19 cellular contexts compared by ENCODE assay signal in genomic region chrX:153769865-153770605, GRCh38. TPM values are rescaled to one million over a fixed set of nuclear protein-coding genes. Genes with fewer than 3 reads are reported as not detected.
DNase-seq lines count a peak whose midpoint lies in the region; ATAC-seq and TF ChIP-seq lines count a peak whose summit lies in the region.
"Had no signal": no experiment of that assay in that cellular context is flagged by ENCODE, and none has a peak within 500 bp of the region (broad histone marks: within the 10 kb centered on the region; RNA-seq: fewer than 3 reads in every experiment).

No MANE protein-coding gene starts in this region.

- intact Hi-C loops in dorsolateral prefrontal cortex (cut with DNase I) = no loop called here
- intact Hi-C loops in spleen (cut with DNase I; ENCODE audit: low total_unique reads) = no loop called here
- intact Hi-C loops in stomach (cut with DNase I; ENCODE audit: low total_unique reads) = no loop called here

- H3K27me3 ChIP-seq in H7 (ENCODE audit: control insufficient read depth, insufficient read depth, low read length) (no peaks in the 10 kb centered on the region), dorsolateral prefrontal cortex (peaks cover 0 to 87% (median 0%) of the 10 kb centered on the region in 45 donors), spleen (replicated peaks in 1 of 7) (peaks cover 0 to 6% (median 0%) of the 10 kb centered on the region in 7 donors), stomach (no peaks in the 10 kb centered on the region)
- H3K27me3 ChIP-seq: right atrium auricular region had no signal

- no peak for TF ChIP-seq EP300 in stomach (IDR thresholded peaks at IDR 0.05)

- no peaks in the 10 kb centered on the region for H3K27me3 Mint-ChIP-seq in activated CD8-positive, alpha-beta memory T cell treated with anti-CD3 and anti-CD28 coated beads, Interleukin-2, amount 10 ng/mL, durations not matched to agents 7 days and 5 days
- H3K27me3 Mint-ChIP-seq: activated naive CD8-positive, alpha-beta T cell treated with anti-CD3 and anti-CD28 coated beads, Interleukin-2, amount 10 ng/mL, durations not matched to agents 7 days and 5 days had no signal

- no peak for ATAC-seq in activated CD8-positive, alpha-beta memory T cell treated with anti-CD3 and anti-CD28 coated beads, Interleukin-2, amount 10 ng/mL, durations not matched to agents 7 days and 5 days
- ATAC-seq in GM21737 (IDR thresholded peaks at IDR 0.05; ENCODE audit: unreplicated experiment) = no peak
- ATAC-seq: activated CD8-positive, alpha-beta T cell treated with anti-CD3 and anti-CD28 coated beads, Interleukin-2, amount 10 ng/mL, durations not matched to agents 7 days and 5 days had no signal

- peaks cover 0 to 26% (median 11%) of the 10 kb centered on the region in 6 donors for H3K4me1 ChIP-seq in spleen
- peaks cover 0 to 22% (median 14%) of the 10 kb centered on the region in 4 donors for H3K4me1 ChIP-seq in stomach

- H3K4me1 Mint-ChIP-seq in activated CD8-positive, alpha-beta memory T cell treated with anti-CD3 and anti-CD28 coated beads, Interleukin-2, amount 10 ng/mL, durations not matched to agents 7 days and 5 days = peaks cover 5% of the 10 kb centered on the region

- H3K36me3 ChIP-seq in H7 (replicated peaks; ENCODE audit: control insufficient read depth, insufficient read depth, low read length) = no peaks in the 10 kb centered on the region
- H3K36me3 ChIP-seq in spleen = no peaks in the 10 kb centered on the region
- peaks cover 0 to 50% (median 7%) of the 10 kb centered on the region in 4 donors for H3K36me3 ChIP-seq in stomach
- H3K36me3 ChIP-seq: BLaER1 treated with 17β-estradiol and CSF1 and Interleukin-3, amounts not matched to agents 10 nM and 100 nM; right atrium auricular region had no signal

- CTCF ChIA-PET in activated CD8-positive, alpha-beta memory T cell treated with anti-CD3 and anti-CD28 coated beads, Interleukin-2, amount 10 ng/mL, durations not matched to agents 7 days and 5 days (lab: Charles Lee) = no interaction called here

- WGBS in spleen, 5 donors = 82 to 98% (median 86%) methylated on average over 5 to 25 of the region's 25 CpGs
- 80 to 90% (median 85%) methylated on average over 10 to 25 of the region's 25 CpGs for WGBS in stomach, 5 donors

- DNase-seq in activated CD8-positive, alpha-beta memory T cell treated with anti-CD3 and anti-CD28 coated beads, Interleukin-2, amount 50 U/mL, for 48 hours = peak; percentile 20
- DNase-seq in activated CD8-positive, alpha-beta memory T cell treated with anti-CD3 and anti-CD28 coated beads, Interleukin-2, amount 10 ng/mL, durations not matched to agents 7 days and 5 days = no peak
- peak; percentile 65 for DNase-seq in H7
- DNase-seq in dorsolateral prefrontal cortex = peak in 6 of 10 donors; percentile 22 to 59 (median 38)
- DNase-seq in spleen = peak; percentile 72
- no peak for DNase-seq in putamen (ENCODE audit: low spot score)
- no peak for DNase-seq in stomach
- DNase-seq: activated CD8-positive, alpha-beta T cell treated with anti-CD3 and anti-CD28 coated beads, Interleukin-2, amount 10 ng/mL, durations not matched to agents 7 days and 5 days; activated naive CD8-positive, alpha-beta T cell treated with anti-CD3 and anti-CD28 coated beads, Interleukin-2, amount 10 ng/mL, durations not matched to agents 7 days and 5 days; Karpas-422; mesenchymal stem cell; NCI-H1048; NCI-H187; RPMI8226; stimulated activated CD4-positive, alpha-beta T cell treated with anti-CD3 and anti-CD28 coated beads, Interleukin-15, amount 100 ng/mL, for 24 hours; T1000 had no signal

- H3K9me3 ChIP-seq in spleen (no peaks in the 10 kb centered on the region), stomach (no peaks in the 10 kb centered on the region)
- H3K9me3 ChIP-seq: right atrium auricular region had no signal

- TF ChIP-seq CTCF in dorsolateral prefrontal cortex (IDR thresholded peaks at IDR 0.05 in 54 of 56, conservative IDR thresholded peaks at IDR 0.05 in 2 of 56; ENCODE audit: low read depth in 1 of 56, partially characterized antibody in 56 of 56) (peak in 3 of 56 donors; percentile 10 to 25 (median 24)), spleen (IDR thresholded peaks at IDR 0.05 in 8 of 11, conservative IDR thresholded peaks at IDR 0.05 in 3 of 11) (no peak), stomach (IDR thresholded peaks at IDR 0.05) (no peak)

- no peak overlapping the region for H3K4me3 Mint-ChIP-seq in activated CD8-positive, alpha-beta memory T cell treated with anti-CD3 and anti-CD28 coated beads, Interleukin-2, amount 10 ng/mL, durations not matched to agents 7 days and 5 days
- H3K4me3 Mint-ChIP-seq: activated CD8-positive, alpha-beta T cell treated with anti-CD3 and anti-CD28 coated beads, Interleukin-2, amount 10 ng/mL, durations not matched to agents 7 days and 5 days; activated naive CD8-positive, alpha-beta T cell treated with anti-CD3 and anti-CD28 coated beads, Interleukin-2, amount 10 ng/mL, durations not matched to agents 7 days and 5 days had no signal

- no peaks in the 10 kb centered on the region for H3K9me3 Mint-ChIP-seq in activated CD8-positive, alpha-beta memory T cell treated with anti-CD3 and anti-CD28 coated beads, Interleukin-2, amount 10 ng/mL, durations not matched to agents 7 days and 5 days (ENCODE audit: low read depth)
- H3K9me3 Mint-ChIP-seq: activated naive CD8-positive, alpha-beta T cell treated with anti-CD3 and anti-CD28 coated beads, Interleukin-2, amount 10 ng/mL, durations not matched to agents 7 days and 5 days had no signal

- no peak overlapping the region for H3K4me3 ChIP-seq in H7 (ENCODE audit: insufficient read depth, low read depth, low read length)
- peak overlapping the region in 7 of 59 donors; percentile 4 to 80 (median 29) for H3K4me3 ChIP-seq in dorsolateral prefrontal cortex
- no peak overlapping the region for H3K4me3 ChIP-seq in spleen
- no peak overlapping the region for H3K4me3 ChIP-seq in stomach
- H3K4me3 ChIP-seq: BLaER1 treated with 17β-estradiol and CSF1 and Interleukin-3, amounts not matched to agents 10 nM and 100 nM; right atrium auricular region had no signal

- H3K27ac ChIP-seq in dorsolateral prefrontal cortex (peak overlapping the region in 56 of 59 donors; percentile 10 to 99 (median 92)), spleen (no peak overlapping the region), stomach (no peak overlapping the region)
- H3K27ac ChIP-seq: right atrium auricular region had no signal

- TF ChIP-seq POLR2A in spleen (IDR thresholded peaks at IDR 0.05) (no peak), stomach (IDR thresholded peaks at IDR 0.05) (no peak)

- H3K27ac Mint-ChIP-seq in activated CD8-positive, alpha-beta memory T cell treated with anti-CD3 and anti-CD28 coated beads, Interleukin-2, amount 10 ng/mL, durations not matched to agents 7 days and 5 days = no peak overlapping the region
- H3K27ac Mint-ChIP-seq: activated CD8-positive, alpha-beta T cell treated with anti-CD3 and anti-CD28 coated beads, Interleukin-2, amount 10 ng/mL, durations not matched to agents 7 days and 5 days; activated naive CD8-positive, alpha-beta T cell treated with anti-CD3 and anti-CD28 coated beads, Interleukin-2, amount 10 ng/mL, durations not matched to agents 7 days and 5 days had no signal

- H3K36me3 Mint-ChIP-seq in activated CD8-positive, alpha-beta memory T cell treated with anti-CD3 and anti-CD28 coated beads, Interleukin-2, amount 10 ng/mL, durations not matched to agents 7 days and 5 days = no peaks in the 10 kb centered on the region
- H3K36me3 Mint-ChIP-seq: activated naive CD8-positive, alpha-beta T cell treated with anti-CD3 and anti-CD28 coated beads, Interleukin-2, amount 10 ng/mL, durations not matched to agents 7 days and 5 days had no signal

RNA-seq across cellular contexts. Expression of gene PLXNB3, which starts 6.0 kb away (rescaled TPM):
- total RNA-seq in activated CD8-positive, alpha-beta memory T cell treated with anti-CD3 and anti-CD28 coated beads, Interleukin-2, amount 10 ng/mL, durations not matched to agents 7 days and 5 days = under 1 TPM; 0.42 to 0.50 TPM
- 0.07 TPM in 1 of 2 replicates, not detected in the other for total RNA-seq in H7 (2014; rRNA removed; shearing (Covaris generic))
- 100 to 1,000 TPM in 98 of 120 experiments, 10 to 100 TPM in 22; 22.2 to 541 (median 140) TPM for total RNA-seq in dorsolateral prefrontal cortex
- total RNA-seq in spleen = 1 to 10 TPM in 6 of 7 donors, under 1 TPM in 1; 0.68 to 2.8 (median 1.7) TPM
- polyA plus RNA-seq in spleen = 1 to 10 TPM in 1 of 3 donors, under 1 TPM in 2; 0.48 to 1.5 (median 0.49) TPM
- total RNA-seq in stomach = 10 to 100 TPM in 3 of 5 donors, 1 to 10 TPM in 2; 1.8 to 49.2 (median 18.7) TPM
- polyA plus RNA-seq in stomach = 10 to 100 TPM in 1 of 3 donors, 1 to 10 TPM in 2; 5.2 to 11.9 (median 6.0) TPM

RNA-seq across cellular contexts. Expression of gene SRPK3, which starts 10.8 kb away (rescaled TPM):
- total RNA-seq in activated CD8-positive, alpha-beta memory T cell treated with anti-CD3 and anti-CD28 coated beads, Interleukin-2, amount 10 ng/mL, durations not matched to agents 7 days and 5 days = not detected
- not detected in 2 replicates for total RNA-seq in H7 (2014; rRNA removed; shearing (Covaris generic))
- 10 to 100 TPM in 19 of 120 experiments, 1 to 10 TPM in 101; 1.8 to 14.2 (median 6.3) TPM for total RNA-seq in dorsolateral prefrontal cortex
- total RNA-seq in spleen = not detected
- polyA plus RNA-seq in spleen = under 1 TPM; 0.03 to 0.26 (median 0.07) TPM
- total RNA-seq in stomach = 1 to 10 TPM in 3 of 5 donors, not detected in 2; 1.1 to 3.6 (median 1.6) TPM
- 1 to 10 TPM in 1 of 3 donors, under 1 TPM in 2; 0.35 to 1.7 (median 0.46) TPM for polyA plus RNA-seq in stomach
- total RNA-seq: activated CD8-positive, alpha-beta T cell treated with anti-CD3 and anti-CD28 coated beads, Interleukin-2, amount 10 ng/mL, durations not matched to agents 7 days and 5 days; activated naive CD8-positive, alpha-beta T cell treated with anti-CD3 and anti-CD28 coated beads, Interleukin-2, amount 10 ng/mL, durations not matched to agents 7 days and 5 days had no signal

RNA-seq across cellular contexts. Expression of gene IDH3G, which starts 24.1 kb away (rescaled TPM):
- total RNA-seq in activated CD8-positive, alpha-beta memory T cell treated with anti-CD3 and anti-CD28 coated beads, Interleukin-2, amount 10 ng/mL, durations not matched to agents 7 days and 5 days = 10 to 100 TPM; 69.4 to 72.0 TPM
- 63.3 and 76.2 TPM in 2 replicates for total RNA-seq in H7 (2014; rRNA removed; shearing (Covaris generic))
- 10 to 100 TPM; 35.7 to 90.5 (median 70.9) TPM for total RNA-seq in dorsolateral prefrontal cortex
- 10 to 100 TPM; 51.8 to 92.7 (median 68.7) TPM for total RNA-seq in spleen
- polyA plus RNA-seq in spleen = 10 to 100 TPM; 32.7 to 47.0 (median 41.3) TPM
- total RNA-seq in stomach = 100 to 1,000 TPM in 1 of 5 donors, 10 to 100 TPM in 4; 31.0 to 186 (median 54.0) TPM
- 10 to 100 TPM; 52.3 to 57.7 (median 54.4) TPM for polyA plus RNA-seq in stomach

RNA-seq across cellular contexts. Expression of gene SSR4, which starts 24.4 kb away (rescaled TPM):
- total RNA-seq in activated CD8-positive, alpha-beta memory T cell treated with anti-CD3 and anti-CD28 coated beads, Interleukin-2, amount 10 ng/mL, durations not matched to agents 7 days and 5 days = 100 to 1,000 TPM; 190 to 191 TPM
- total RNA-seq in H7 (2014; rRNA removed; shearing (Covaris generic)) = 148 and 198 TPM in 2 replicates
- total RNA-seq in dorsolateral prefrontal cortex = 100 to 1,000 TPM in 14 of 120 experiments, 10 to 100 TPM in 106; 55.7 to 109 (median 84.8) TPM
- 100 to 1,000 TPM; 144 to 307 (median 217) TPM for total RNA-seq in spleen
- polyA plus RNA-seq in spleen = 100 to 1,000 TPM; 357 to 488 (median 359) TPM
- total RNA-seq in stomach = 100 to 1,000 TPM in 3 of 5 donors, 10 to 100 TPM in 2; 13.9 to 186 (median 150) TPM
- 100 to 1,000 TPM; 554 to 717 (median 646) TPM for polyA plus RNA-seq in stomach

RNA-seq across cellular contexts. Expression of gene ABCD1, which starts 45.4 kb away (rescaled TPM):
- total RNA-seq in activated CD8-positive, alpha-beta memory T cell treated with anti-CD3 and anti-CD28 coated beads, Interleukin-2, amount 10 ng/mL, durations not matched to agents 7 days and 5 days = 10 to 100 TPM; 10.7 to 18.3 TPM
- total RNA-seq in H7 (2014; rRNA removed; shearing (Covaris generic)) = 12.2 and 17.1 TPM in 2 replicates
- total RNA-seq in dorsolateral prefrontal cortex (1 to 10 TPM; 2.4 to 8.3 (median 4.5) TPM), spleen (10 to 100 TPM; 14.9 to 28.1 (median 23.2) TPM), stomach (10 to 100 TPM in 3 of 5 donors, 1 to 10 TPM in 2; 2.4 to 22.3 (median 14.5) TPM)
- polyA plus RNA-seq in spleen (1 to 10 TPM; 5.1 to 9.7 (median 6.9) TPM), stomach (1 to 10 TPM; 3.2 to 3.7 (median 3.4) TPM)

Comparison
In these comparisons a context has a peak if more than half of its experiments do, and no peak if none do; other contexts are left out.
1. DNase-seq: peak in activated CD8-positive, alpha-beta memory T cell treated with anti-CD3 and anti-CD28 coated beads, Interleukin-2, amount 50 U/mL, for 48 hours (single experiment), H7 (single experiment), dorsolateral prefrontal cortex (6 of 10) and spleen (single experiment); none in activated CD8-positive, alpha-beta memory T cell treated with anti-CD3 and anti-CD28 coated beads, Interleukin-2, amount 10 ng/mL, durations not matched to agents 7 days and 5 days (single experiment), putamen (single experiment) and stomach (single experiment).
2. H3K27ac ChIP-seq: peak in dorsolateral prefrontal cortex (56 of 59); none in spleen (0 of 8) and stomach (0 of 5).